24 cellular contexts compared by ENCODE assay signal in genomic region chrX:136574548-136574947, GRCh38. TPM values are rescaled to one million over a fixed set of nuclear protein-coding genes. Genes with fewer than 3 reads are reported as not detected.
DNase-seq lines count a peak whose midpoint lies in the region; ATAC-seq, FAIRE-seq and TF ChIP-seq lines count a peak whose summit lies in the region.
"Had no signal": no experiment of that assay in that cellular context is flagged by ENCODE, and none has a peak within 500 bp of the region (broad histone marks: within the 10 kb centered on the region; RNA-seq: fewer than 3 reads in every experiment).

No MANE protein-coding gene starts in this region.

- H3K27me3 Mint-ChIP-seq in activated naive CD8-positive, alpha-beta T cell treated with anti-CD3 and anti-CD28 coated beads, Interleukin-2, amount 50 U/mL, for 24 hours, result no peaks in the 10 kb centered on the region
- no peaks in the 10 kb centered on the region for H3K27me3 Mint-ChIP-seq in activated naive CD8-positive, alpha-beta T cell treated with anti-CD3 and anti-CD28 coated beads for 36 hours
- H3K27me3 Mint-ChIP-seq: activated CD4-positive, alpha-beta T cell treated with anti-CD3 and anti-CD28 coated beads, Interleukin-2, amount 10 ng/mL, durations not matched to agents 7 days and 5 days; dendritic cell treated with granulocyte-macrophage colony-stimulating factor and Interleukin-4, amounts not matched to agents 40 ng/mL and 50 ng/mL, for 4 days had no signal

- no peak for DNase-seq in activated naive CD8-positive, alpha-beta T cell treated with anti-CD3 and anti-CD28 coated beads, Interleukin-2, amount 50 U/mL, for 24 hours
- DNase-seq in activated naive CD8-positive, alpha-beta T cell treated with anti-CD3 and anti-CD28 coated beads for 36 hours, result no peak
- DNase-seq in NCI-H1105 treated with DMSO at 0.1 percent for 48 hours (lab: John Stamatoyannopoulos, UW) (peak; percentile 67), SHP77 treated with DMSO at 0.1 percent for 48 hours (lab: John Stamatoyannopoulos, UW) (peak; percentile 3), right lobe of liver (no peak), GM19239 (ENCODE audit: insufficient read length, low spot score) (no peak), vagina (ENCODE audit: extremely low spot score in 2 of 2) (no peak)
- no peak for DNase-seq in activated naive CD4-positive, alpha-beta T cell treated with anti-CD3 and anti-CD28 coated beads, Interleukin-2, amount 50 U/mL, for 72 hours (ENCODE audit: low spot score in 2 of 2)
- DNase-seq: ACHN; activated CD4-positive, alpha-beta T cell treated with anti-CD3 and anti-CD28 coated beads, Interleukin-2, amount 10 ng/mL, durations not matched to agents 7 days and 5 days; activated naive CD4-positive, alpha-beta T cell treated with Interleukin-2 at 50 U/mL for 16 hours; foreskin melanocyte; IMR-90; MV-4-11; NCI-H2171; stimulated activated naive CD4-positive, alpha-beta T cell; T-cell; transverse colon had no signal

- WGBS in right lobe of liver (ENCODE audit: insufficient coverage, low coverage, low lambda C conversion rate, missing lambda C conversion rate), result 6% methylated on average over 3 of the region's 3 CpGs

- no peak for ATAC-seq in activated naive CD8-positive, alpha-beta T cell treated with anti-CD3 and anti-CD28 coated beads, Interleukin-2, amount 50 U/mL, for 24 hours
- ATAC-seq in right lobe of liver, result peak; percentile 59 to 75 (median 68)
- ATAC-seq in activated naive CD4-positive, alpha-beta T cell treated with anti-CD3 and anti-CD28 coated beads, Interleukin-2, amount 50 U/mL, for 72 hours, result no peak
- ATAC-seq: body of pancreas, T-cell had no signal

- intact Hi-C loops in right lobe of liver (cut with DNase I) (no loop called here), vagina (cut with DNase I) (no loop called here)

- H3K36me3 ChIP-seq in right lobe of liver (no peaks in the 10 kb centered on the region), vagina (no peaks in the 10 kb centered on the region)
- H3K36me3 ChIP-seq: neutrophil, transverse colon had no signal

- peaks cover 0 to 5% of the 10 kb centered on the region in 2 donors for H3K27me3 ChIP-seq in right lobe of liver
- H3K27me3 ChIP-seq in vagina, result no peaks in the 10 kb centered on the region
- H3K27me3 ChIP-seq: body of pancreas, neutrophil, transverse colon had no signal

- H3K4me3 Mint-ChIP-seq in activated naive CD8-positive, alpha-beta T cell treated with anti-CD3 and anti-CD28 coated beads, Interleukin-2, amount 50 U/mL, for 24 hours, result no peak overlapping the region
- no peak overlapping the region for H3K4me3 Mint-ChIP-seq in activated naive CD8-positive, alpha-beta T cell treated with anti-CD3 and anti-CD28 coated beads for 36 hours
- H3K4me3 Mint-ChIP-seq: activated CD4-positive, alpha-beta T cell treated with anti-CD3 and anti-CD28 coated beads, Interleukin-2, amount 10 ng/mL, durations not matched to agents 7 days and 5 days; CD14-positive monocyte; dendritic cell treated with granulocyte-macrophage colony-stimulating factor and Interleukin-4, amounts not matched to agents 40 ng/mL and 50 ng/mL, for 4 days; T-cell had no signal

- H3K9me3 Mint-ChIP-seq in activated naive CD8-positive, alpha-beta T cell treated with anti-CD3 and anti-CD28 coated beads, Interleukin-2, amount 50 U/mL, for 24 hours, result no peaks in the 10 kb centered on the region
- no peaks in the 10 kb centered on the region for H3K9me3 Mint-ChIP-seq in activated naive CD8-positive, alpha-beta T cell treated with anti-CD3 and anti-CD28 coated beads for 36 hours
- no peaks in the 10 kb centered on the region for H3K9me3 Mint-ChIP-seq in activated naive CD4-positive, alpha-beta T cell treated with anti-CD3 and anti-CD28 coated beads, Interleukin-2, amount 50 U/mL, for 72 hours
- H3K9me3 Mint-ChIP-seq: activated CD4-positive, alpha-beta T cell treated with anti-CD3 and anti-CD28 coated beads, Interleukin-2, amount 10 ng/mL, durations not matched to agents 7 days and 5 days; dendritic cell treated with granulocyte-macrophage colony-stimulating factor and Interleukin-4, amounts not matched to agents 40 ng/mL and 50 ng/mL, for 4 days; T-cell had no signal

- peaks cover 55% of the 10 kb centered on the region for H3K4me1 Mint-ChIP-seq in activated naive CD8-positive, alpha-beta T cell treated with anti-CD3 and anti-CD28 coated beads, Interleukin-2, amount 50 U/mL, for 24 hours
- H3K4me1 Mint-ChIP-seq in activated naive CD8-positive, alpha-beta T cell treated with anti-CD3 and anti-CD28 coated beads for 36 hours, result peaks cover 19% of the 10 kb centered on the region

- no peak for FAIRE-seq in GM19239 (lab: Jason Lieb, UNC)

- TF ChIP-seq POLR2A in right lobe of liver (IDR thresholded peaks at IDR 0.05), result no peak
- TF ChIP-seq POLR2A in vagina (IDR thresholded peaks at IDR 0.05), result no peak

- no peaks in the 10 kb centered on the region for H3K9me3 ChIP-seq in right lobe of liver
- H3K9me3 ChIP-seq in vagina, result no peaks in the 10 kb centered on the region
- H3K9me3 ChIP-seq: body of pancreas, neutrophil, transverse colon had no signal

- no peaks in the 10 kb centered on the region for H3K36me3 Mint-ChIP-seq in activated naive CD8-positive, alpha-beta T cell treated with anti-CD3 and anti-CD28 coated beads, Interleukin-2, amount 50 U/mL, for 24 hours (ENCODE audit: low read depth)
- no peaks in the 10 kb centered on the region for H3K36me3 Mint-ChIP-seq in activated naive CD8-positive, alpha-beta T cell treated with anti-CD3 and anti-CD28 coated beads for 36 hours
- H3K36me3 Mint-ChIP-seq in activated naive CD4-positive, alpha-beta T cell treated with anti-CD3 and anti-CD28 coated beads, Interleukin-2, amount 50 U/mL, for 72 hours, result no peaks in the 10 kb centered on the region
- H3K36me3 Mint-ChIP-seq: CD14-positive monocyte, T-cell had no signal

- peaks cover 0 to 6% (median 0%) of the 10 kb centered on the region in 4 donors for H3K4me1 ChIP-seq in right lobe of liver
- no peaks in the 10 kb centered on the region for H3K4me1 ChIP-seq in vagina
- H3K4me1 ChIP-seq: body of pancreas, transverse colon had no signal

- H3K4me3 ChIP-seq in right lobe of liver (no peak overlapping the region), vagina (no peak overlapping the region)
- H3K4me3 ChIP-seq: body of pancreas, transverse colon had no signal

- no peak overlapping the region for H3K27ac ChIP-seq in right lobe of liver
- no peak overlapping the region for H3K27ac ChIP-seq in vagina
- H3K27ac ChIP-seq: body of pancreas, neutrophil, transverse colon had no signal

- TF ChIP-seq CTCF in right lobe of liver (IDR thresholded peaks at IDR 0.05) (no peak), vagina (IDR thresholded peaks at IDR 0.05) (no peak)

- H3K27ac Mint-ChIP-seq in activated naive CD8-positive, alpha-beta T cell treated with anti-CD3 and anti-CD28 coated beads, Interleukin-2, amount 50 U/mL, for 24 hours, result peak overlapping the region; percentile 48
- H3K27ac Mint-ChIP-seq in activated naive CD8-positive, alpha-beta T cell treated with anti-CD3 and anti-CD28 coated beads for 36 hours, result no peak overlapping the region
- no peak overlapping the region for H3K27ac Mint-ChIP-seq in activated naive CD4-positive, alpha-beta T cell treated with anti-CD3 and anti-CD28 coated beads, Interleukin-2, amount 50 U/mL, for 72 hours
- H3K27ac Mint-ChIP-seq: activated CD4-positive, alpha-beta T cell treated with anti-CD3 and anti-CD28 coated beads, Interleukin-2, amount 10 ng/mL, durations not matched to agents 7 days and 5 days; CD14-positive monocyte; dendritic cell treated with granulocyte-macrophage colony-stimulating factor and Interleukin-4, amounts not matched to agents 40 ng/mL and 50 ng/mL, for 4 days; T-cell had no signal

RNA-seq across cellular contexts. Expression of gene VGLL1, which starts 42.5 kb away (rescaled TPM):
- not detected for total RNA-seq in activated naive CD8-positive, alpha-beta T cell treated with anti-CD3 and anti-CD28 coated beads for 36 hours
- total RNA-seq in right lobe of liver (not detected), vagina (not detected)
- not detected for total RNA-seq in activated naive CD4-positive, alpha-beta T cell treated with anti-CD3 and anti-CD28 coated beads, Interleukin-2, amount 50 U/mL, for 72 hours
- total RNA-seq: activated CD4-positive, alpha-beta T cell treated with anti-CD3 and anti-CD28 coated beads, Interleukin-2, amount 10 ng/mL, durations not matched to agents 7 days and 5 days; H4; IMR-90; liver; T-cell; transverse colon had no signal

Comparison
In these comparisons a context has a peak if more than half of its experiments do, and no peak if none do; other contexts are left out.
1. ATAC-seq: peak in right lobe of liver (4 of 4); none in activated naive CD8-positive, alpha-beta T cell treated with anti-CD3 and anti-CD28 coated beads, Interleukin-2, amount 50 U/mL, for 24 hours (single experiment) and activated naive CD4-positive, alpha-beta T cell treated with anti-CD3 and anti-CD28 coated beads, Interleukin-2, amount 50 U/mL, for 72 hours (0 of 2).
2. DNase-seq: peak in NCI-H1105 treated with DMSO at 0.1 percent for 48 hours (single experiment) and SHP77 treated with DMSO at 0.1 percent for 48 hours (single experiment); none in activated naive CD8-positive, alpha-beta T cell treated with anti-CD3 and anti-CD28 coated beads, Interleukin-2, amount 50 U/mL, for 24 hours (single experiment), activated naive CD8-positive, alpha-beta T cell treated with anti-CD3 and anti-CD28 coated beads for 36 hours (single experiment), right lobe of liver (0 of 3), GM19239 (single experiment), activated naive CD4-positive, alpha-beta T cell treated with anti-CD3 and anti-CD28 coated beads, Interleukin-2, amount 50 U/mL, for 72 hours (0 of 2) and vagina (0 of 2).